ENCODE assay signal across 2 cellular contexts in the genomic region with DNA sequence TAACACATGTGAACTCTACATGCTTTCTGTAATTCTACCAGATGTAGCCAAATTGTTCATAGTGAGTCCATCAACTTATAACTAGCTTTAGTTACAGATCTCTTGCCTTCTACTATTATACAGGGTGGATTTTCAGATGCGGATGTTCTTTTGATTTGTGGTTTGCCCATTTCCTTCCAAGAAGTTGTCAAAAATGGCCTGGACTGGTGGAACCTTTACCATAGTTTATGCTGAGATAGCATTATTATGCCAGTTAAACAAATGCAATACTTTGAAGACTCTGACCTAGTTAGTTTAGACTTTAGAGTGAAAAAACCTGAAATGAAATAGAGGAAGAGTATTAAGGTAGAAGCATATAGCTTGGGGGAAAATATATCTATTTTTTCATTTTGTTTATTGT.
A peak's percentile ranks its signal among the peaks of the same experiment; 100 is the strongest.
TF ChIP-seq lines count a peak whose summit lies in the region.

No MANE protein-coding gene starts in this region.

TF ChIP-seq in A549, 52 proteins besides CTCF, POLR2A, EP300 and RAD21:
- TF ChIP-seq MAFK (IDR thresholded peaks at IDR 0.05; ENCODE audit: partially characterized antibody), result peak; percentile 93
- TF ChIP-seq E2F6 (IDR thresholded peaks at IDR 0.05; ENCODE audit: borderline replicate concordance, low read depth), result no peak
- TF ChIP-seq CHD4 (IDR thresholded peaks at IDR 0.05; ENCODE audit: borderline replicate concordance), result no peak
- no peak for TF ChIP-seq EHF (CRISPR knock-in tag; IDR thresholded peaks at IDR 0.05)
- TF ChIP-seq HDAC2 (IDR thresholded peaks at IDR 0.05), result no peak
- TF ChIP-seq TP53 (CRISPR knock-in tag; IDR thresholded peaks at IDR 0.05), result no peak
- TF ChIP-seq FOSL2 (IDR thresholded peaks at IDR 0.05), result no peak
- TF ChIP-seq FOSL2 (CRISPR knock-in tag; IDR thresholded peaks at IDR 0.05), result no peak

TF ChIP-seq in IMR-90, 13 proteins besides CTCF, POLR2A, EP300 and RAD21:
- TF ChIP-seq MAFK (IDR thresholded peaks at IDR 0.05; ENCODE audit: low read depth, low read length) (peak; percentile 90), SMC3 (IDR thresholded peaks at IDR 0.05; ENCODE audit: low read depth, low read length) (no peak)
